Comparison of ENCODE assay signal across 10 cellular contexts in genomic region chr4:145934434-145935047, GRCh38. TPM values are rescaled to one million over a fixed set of nuclear protein-coding genes. Genes with fewer than 3 reads are reported as not detected.
DNase-seq lines count a peak whose midpoint lies in the region; ATAC-seq, FAIRE-seq and TF ChIP-seq lines count a peak whose summit lies in the region.
"Had no signal": no experiment of that assay in that cellular context is flagged by ENCODE, and none has a peak within 500 bp of the region (broad histone marks: within the 10 kb centered on the region; RNA-seq: fewer than 3 reads in every experiment).

No MANE protein-coding gene starts in this region.

- peaks cover 6 to 11% of the 10 kb centered on the region in 2 donors for H3K36me3 Mint-ChIP-seq in activated T-cell treated with anti-CD3 and anti-CD28 coated beads, Interleukin-2, amount 50 U/mL, for 72 hours (ENCODE audit: insufficient read depth in 2 of 2)

- H3K4me3 Mint-ChIP-seq in activated T-cell treated with anti-CD3 and anti-CD28 coated beads, Interleukin-2, amount 50 U/mL, for 72 hours = peak overlapping the region; percentile 81 to 97

- intact Hi-C loops in ovary (cut with DNase I) = loop anchor here in 3 of 4 donors (5.0 to 10.0 kb wide), 6 partner anchors 50 to 447 kb away; partner anchors contain the start of gene MMAA (in 1 of the 3)

- peak overlapping the region; percentile 95 for H3K27ac Mint-ChIP-seq in activated T-cell treated with anti-CD3 and anti-CD28 coated beads, Interleukin-2, amount 50 U/mL, for 72 hours

- TF ChIP-seq CTCF in ovary (IDR thresholded peaks at IDR 0.05) = no peak

- no peak for TF ChIP-seq POLR2A in ovary (IDR thresholded peaks at IDR 0.05)

- H3K27me3 ChIP-seq in SJCRH30 (no peaks in the 10 kb centered on the region), iPS-15b (ENCODE audit: control insufficient read depth, insufficient read depth, low read length) (no peaks in the 10 kb centered on the region), stomach smooth muscle (ENCODE audit: control insufficient read depth in 1 of 2, insufficient read depth in 2 of 2, low read length in 2 of 2) (no peaks in the 10 kb centered on the region), ovary (no peaks in the 10 kb centered on the region)

- no peak for FAIRE-seq in urothelium cell line (lab: Jason Lieb, UNC)

- peak overlapping the region; percentile 39 for H3K9ac ChIP-seq in iPS-15b (ENCODE audit: low read depth, low read length)
- peak overlapping the region; percentile 58 to 84 for H3K9ac ChIP-seq in stomach smooth muscle (ENCODE audit: low read length in 2 of 2)

- no peak for TF ChIP-seq EP300 in ovary (IDR thresholded peaks at IDR 0.05)

- H3K27ac ChIP-seq in SJCRH30 = peak overlapping the region; percentile 81; the same call in 1 of the 2 replicates
- peak overlapping the region; percentile 38 for H3K27ac ChIP-seq in stomach smooth muscle (ENCODE audit: low read length)
- peak overlapping the region in 1 of 2 donors; percentile 95 for H3K27ac ChIP-seq in ovary
- H3K27ac ChIP-seq: HL-60 had no signal

- H3K4me3 ChIP-seq in SJCRH30 (no peak overlapping the region), iPS-15b (ENCODE audit: low read depth, low read length) (peak overlapping the region; percentile 5), stomach smooth muscle (ENCODE audit: low read length in 2 of 2) (no peak overlapping the region), ovary (no peak overlapping the region)

- WGBS in ovary, 3 donors = 66 to 78% (median 73%) methylated on average over 3 of the region's 3 CpGs

- H3K4me1 ChIP-seq in SJCRH30 (peaks cover 9% of the 10 kb centered on the region; the same call in 1 of the 2 replicates), iPS-15b (ENCODE audit: control insufficient read depth, insufficient read depth, low read length) (peaks cover 35% of the 10 kb centered on the region), stomach smooth muscle (ENCODE audit: control insufficient read depth, insufficient read depth, low read length) (peaks cover 15% of the 10 kb centered on the region), ovary (ENCODE audit: insufficient read depth) (peaks cover 5% of the 10 kb centered on the region)

- no peaks in the 10 kb centered on the region for H3K9me3 ChIP-seq in SJCRH30 (replicated peaks)
- no peaks in the 10 kb centered on the region for H3K9me3 ChIP-seq in iPS-15b (ENCODE audit: control insufficient read depth, insufficient read depth, low read length)
- H3K9me3 ChIP-seq in stomach smooth muscle (ENCODE audit: control insufficient read depth in 2 of 2, low read length in 2 of 2) = no peaks in the 10 kb centered on the region
- no peaks in the 10 kb centered on the region for H3K9me3 ChIP-seq in ovary

- H3K36me3 ChIP-seq in SJCRH30 (no peaks in the 10 kb centered on the region), iPS-15b (ENCODE audit: control insufficient read depth, insufficient read depth, low read length) (no peaks in the 10 kb centered on the region), stomach smooth muscle (ENCODE audit: control insufficient read depth in 2 of 2, insufficient read depth in 2 of 2, low read length in 2 of 2) (no peaks in the 10 kb centered on the region), ovary (no peaks in the 10 kb centered on the region)

- no peaks in the 10 kb centered on the region for H3K9me3 Mint-ChIP-seq in activated T-cell treated with anti-CD3 and anti-CD28 coated beads, Interleukin-2, amount 50 U/mL, for 72 hours

- H3K27me3 Mint-ChIP-seq in activated T-cell treated with anti-CD3 and anti-CD28 coated beads, Interleukin-2, amount 50 U/mL, for 72 hours (ENCODE audit: low read depth) = no peaks in the 10 kb centered on the region

- H3K4me1 Mint-ChIP-seq in activated T-cell treated with anti-CD3 and anti-CD28 coated beads, Interleukin-2, amount 50 U/mL, for 72 hours (ENCODE audit: low read depth) = peaks cover 60% of the 10 kb centered on the region

- no peak for ATAC-seq in activated T-cell treated with anti-CD3 and anti-CD28 coated beads, Interleukin-2, amount 50 U/mL, for 72 hours (replicated peaks in 1 of 2)
- ATAC-seq in HG03520 (IDR thresholded peaks at IDR 0.05; ENCODE audit: unreplicated experiment) = no peak

- no peak for DNase-seq in activated T-cell treated with anti-CD3 and anti-CD28 coated beads, Interleukin-2, amount 50 U/mL, for 72 hours
- DNase-seq in activated T-cell treated with anti-CD3 and anti-CD28 coated beads for 4 hours (no peak), SJCRH30 (peak in 1 of 2 experiments; percentile 7), ovary (no peak), urothelium cell line (ENCODE audit: low spot score) (no peak)
- DNase-seq: SHP77 had no signal

RNA-seq across cellular contexts. Expression of gene ZNF827, which starts 4.1 kb away (rescaled TPM):
- 10 to 100 TPM; 26.0 to 39.0 TPM for total RNA-seq in activated T-cell treated with anti-CD3 and anti-CD28 coated beads, Interleukin-2, amount 50 U/mL, for 72 hours
- 10.5 and 10.7 TPM in 2 replicates for total RNA-seq in SJCRH30 (2014; rRNA removed; shearing (Covaris generic))
- 10 to 100 TPM in 6 of 7 donors, 1 to 10 TPM in 1; 9.4 to 36.0 (median 27.0) TPM for total RNA-seq in ovary
- polyA plus RNA-seq in ovary = 10 to 100 TPM in 1 of 2 donors, 1 to 10 TPM in 1; 7.8 to 12.7 TPM
